Comparison of ENCODE assay signal across 8 cellular contexts in the genomic region with DNA sequence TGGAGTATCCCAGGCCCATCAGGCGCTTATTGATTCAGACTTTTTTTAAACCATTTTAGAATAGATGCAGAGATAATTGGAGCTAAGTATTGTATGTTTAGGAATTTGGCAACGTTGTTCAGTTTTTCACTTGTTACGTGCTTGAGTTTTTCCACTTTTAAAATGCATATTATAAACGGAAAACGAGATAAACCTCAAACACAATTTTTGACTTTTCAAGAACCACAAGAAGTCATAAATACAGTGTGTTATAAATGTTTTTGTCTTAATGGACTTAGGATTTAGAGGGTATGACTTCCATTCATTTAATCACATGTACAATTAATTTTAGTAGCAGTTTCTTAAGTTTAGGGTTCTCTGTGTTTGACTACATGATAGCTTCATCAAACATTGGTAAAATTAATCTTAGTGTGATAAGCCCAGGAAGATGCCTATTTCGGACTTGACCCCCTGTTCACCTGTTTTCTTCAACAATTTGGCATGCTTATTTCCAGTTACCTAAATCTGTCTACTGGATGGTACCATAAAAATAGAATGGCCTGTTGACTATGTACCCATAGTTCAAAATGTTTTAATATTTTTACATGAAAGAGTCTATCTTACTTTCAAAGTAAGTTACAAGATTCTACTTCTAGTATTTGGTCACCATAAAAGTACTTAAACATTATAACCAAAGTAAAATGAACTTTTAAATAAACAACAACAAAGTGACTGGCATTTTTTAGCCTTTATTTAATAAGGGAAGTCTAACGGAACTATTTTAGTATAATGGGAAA. TPM values are rescaled to one million over a fixed set of nuclear protein-coding genes. Genes with fewer than 3 reads are reported as not detected.
DNase-seq lines count a peak whose midpoint lies in the region; ATAC-seq, FAIRE-seq and TF ChIP-seq lines count a peak whose summit lies in the region.

No MANE protein-coding gene starts in this region.

- H3K9me3 Mint-ChIP-seq in stimulated activated naive B cell treated with anti-CD40 and anti-IgM and Interleukin-4, amounts not matched to agents 10 μg/mL and 1 μg/mL and 100 μg/mL, for 72 hours, result no peaks in the 10 kb centered on the region

- DNase-seq in SK-N-SH (no peak), adipocyte (ENCODE audit: low read depth) (no peak), occipital lobe (lab: John Stamatoyannopoulos, UW) (no peak), HuH-7.5 (ENCODE audit: low spot score) (no peak), superior temporal gyrus (ENCODE audit: extremely low spot score) (no peak)
- no peak for DNase-seq in stimulated activated naive B cell treated with anti-CD40 and anti-IgM and Interleukin-4, amounts not matched to agents 10 μg/mL and 1 μg/mL and 100 μg/mL, for 72 hours

- peaks cover 14% of the 10 kb centered on the region in 2 donors for H3K4me1 Mint-ChIP-seq in stimulated activated naive B cell treated with anti-CD40 and anti-IgM and Interleukin-4, amounts not matched to agents 10 μg/mL and 1 μg/mL and 100 μg/mL, for 72 hours

- peaks cover 24 to 29% of the 10 kb centered on the region in 2 donors for H3K27me3 Mint-ChIP-seq in stimulated activated naive B cell treated with anti-CD40 and anti-IgM and Interleukin-4, amounts not matched to agents 10 μg/mL and 1 μg/mL and 100 μg/mL, for 72 hours

- H3F3A ChIP-seq in SK-N-SH (replicated peaks; ENCODE audit: insufficient read depth), result peaks cover 12% of the 10 kb centered on the region

- no peaks in the 10 kb centered on the region for H4K20me1 ChIP-seq in SK-N-SH (ENCODE audit: insufficient read depth)

- CTCF ChIA-PET in SK-N-SH (lab: Yijun Ruan, JAX), result interaction anchor here (1.1 to 1.2 kb wide), 3 partner anchors 8 to 155 kb away, joined by 3 to 4 read pairs (median 4); no protein-coding TSS in a partner anchor

- no peak for TF ChIP-seq EP300 in SK-N-SH (IDR thresholded peaks at IDR 0.05; ENCODE audit: borderline replicate concordance in 1 of 2, low read depth in 1 of 2, low read length in 1 of 2)

- peak overlapping the region; percentile 75 to 78 for H3K4me3 ChIP-seq in SK-N-SH (ENCODE audit: low read depth in 2 of 2, low read length in 1 of 2)
- peak overlapping the region; percentile 90 for H3K4me3 ChIP-seq in adipocyte (ENCODE audit: low read length)

- H3K9me2 ChIP-seq in SK-N-SH, result no peaks in the 10 kb centered on the region

- peaks cover 58% of the 10 kb centered on the region for H3K79me2 ChIP-seq in SK-N-SH (ENCODE audit: insufficient read depth)

- peak; percentile 51 for FAIRE-seq in islet of Langerhans (lab: Jason Lieb, UNC)

- H3K36me3 Mint-ChIP-seq in stimulated activated naive B cell treated with anti-CD40 and anti-IgM and Interleukin-4, amounts not matched to agents 10 μg/mL and 1 μg/mL and 100 μg/mL, for 72 hours, result peaks cover 10 to 20% of the 10 kb centered on the region in 2 donors

- no peak for ATAC-seq in SK-N-SH treated with all-trans-retinoic acid at 6 μM for 48 hours
- no peak for ATAC-seq in stimulated activated naive B cell treated with anti-CD40 and anti-IgM and Interleukin-4, amounts not matched to agents 10 μg/mL and 1 μg/mL and 100 μg/mL, for 72 hours (replicated peaks)

- no peaks in the 10 kb centered on the region for H3K9me3 ChIP-seq in SK-N-SH
- H3K9me3 ChIP-seq in adipocyte (ENCODE audit: control insufficient read depth, low read length), result no peaks in the 10 kb centered on the region

- WGBS in SK-N-SH (ENCODE audit: low lambda C conversion rate), result 70% methylated on average over 7 of the region's 7 CpGs

- POLR2A ChIA-PET in SK-N-SH (lab: Yijun Ruan, JAX), result interaction anchor here (1.4 kb wide), 1 partner anchor 37 kb away, joined by 6 read pairs; no protein-coding TSS in a partner anchor

- no peak for TF ChIP-seq RAD21 in SK-N-SH (IDR thresholded peaks at IDR 0.05; ENCODE audit: low read length)

- H3K4me3 Mint-ChIP-seq in stimulated activated naive B cell treated with anti-CD40 and anti-IgM and Interleukin-4, amounts not matched to agents 10 μg/mL and 1 μg/mL and 100 μg/mL, for 72 hours, result peak overlapping the region; percentile 87 to 89

- H3K4me1 ChIP-seq in SK-N-SH (ENCODE audit: control insufficient read depth in 1 of 2, insufficient read depth in 2 of 2, low read depth in 1 of 2, low read length in 1 of 2) (peaks cover 9 to 12% of the 10 kb centered on the region in 2 experiments; a peak in 3 of 4 replicates), adipocyte (ENCODE audit: control insufficient read depth, insufficient read depth, low read length) (peaks cover 25% of the 10 kb centered on the region)

- TF ChIP-seq CTCF in SK-N-SH (IDR thresholded peaks at IDR 0.05), result no peak

- H3K27ac ChIP-seq in SK-N-SH (ENCODE audit: low read depth in 2 of 2, low read length in 1 of 2), result peak overlapping the region in 1 of 2 experiments; percentile 83; a peak in 3 of 4 replicates

- peak overlapping the region; percentile 87 for H3K9ac ChIP-seq in SK-N-SH
- H3K9ac ChIP-seq in adipocyte (ENCODE audit: low read length), result peak overlapping the region; percentile 88

- H2AFZ ChIP-seq in SK-N-SH (ENCODE audit: low read depth), result peak overlapping the region; percentile 87; the same call in 1 of the 2 replicates

- no peaks in the 10 kb centered on the region for H3K36me3 ChIP-seq in SK-N-SH (replicated peaks in 1 of 2; ENCODE audit: control insufficient read depth in 1 of 2, insufficient read depth in 2 of 2, low read length in 1 of 2)
- no peaks in the 10 kb centered on the region for H3K36me3 ChIP-seq in adipocyte (ENCODE audit: control insufficient read depth, insufficient read depth, low read length, severe bottlenecking)

- H3K27me3 ChIP-seq in SK-N-SH (ENCODE audit: insufficient read depth) (no peaks in the 10 kb centered on the region), adipocyte (replicated peaks; ENCODE audit: control insufficient read depth, insufficient read depth, low read length) (no peaks in the 10 kb centered on the region)

- H3K27ac Mint-ChIP-seq in stimulated activated naive B cell treated with anti-CD40 and anti-IgM and Interleukin-4, amounts not matched to agents 10 μg/mL and 1 μg/mL and 100 μg/mL, for 72 hours, result peak overlapping the region; percentile 93

- peak overlapping the region; percentile 78 for H3K4me2 ChIP-seq in SK-N-SH

TF ChIP-seq in SK-N-SH, 30 proteins besides CTCF, POLR2A, EP300 and RAD21 (continues in another document):
- TF ChIP-seq SMC3 (IDR thresholded peaks at IDR 0.05; ENCODE audit: low read depth, low read length) (no peak), RCOR1 (IDR thresholded peaks at IDR 0.05; ENCODE audit: low read length) (no peak), GATA2 (CRISPR knock-in tag; IDR thresholded peaks at IDR 0.05) (no peak; the same call in 1 of the 2 replicates), FOSL2 (IDR thresholded peaks at IDR 0.05; ENCODE audit: borderline replicate concordance, low read depth) (no peak), YY1 (IDR thresholded peaks at IDR 0.05; ENCODE audit: low read depth) (no peak), RXRA (IDR thresholded peaks at IDR 0.05; ENCODE audit: borderline replicate concordance, low read depth) (no peak), ELF1 (IDR thresholded peaks at IDR 0.05) (no peak), MXI1 (IDR thresholded peaks at IDR 0.05; ENCODE audit: low read depth, low read length) (no peak), FOXJ3 (CRISPR knock-in tag; IDR thresholded peaks at IDR 0.05) (no peak)
- TF ChIP-seq, protein P1, sequence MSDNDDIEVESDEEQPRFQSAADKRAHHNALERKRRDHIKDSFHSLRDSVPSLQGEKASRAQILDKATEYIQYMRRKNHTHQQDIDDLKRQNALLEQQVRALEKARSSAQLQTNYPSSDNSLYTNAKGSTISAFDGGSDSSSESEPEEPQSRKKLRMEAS (IDR thresholded peaks at IDR 0.05; ENCODE audit: low read depth), result no peak

TF ChIP-seq in SK-N-SH treated with all-trans-retinoic acid at 6 μM for 48 hours, 23 proteins besides CTCF, POLR2A, EP300 and RAD21 (continues in another document):
- TF ChIP-seq GLIS3 (CRISPR knock-in tag; IDR thresholded peaks at IDR 0.05), result no peak
- no peak for TF ChIP-seq ZNF565 (CRISPR knock-in tag; conservative IDR thresholded peaks at IDR 0.05; ENCODE audit: low read depth)
- TF ChIP-seq, protein P2, sequence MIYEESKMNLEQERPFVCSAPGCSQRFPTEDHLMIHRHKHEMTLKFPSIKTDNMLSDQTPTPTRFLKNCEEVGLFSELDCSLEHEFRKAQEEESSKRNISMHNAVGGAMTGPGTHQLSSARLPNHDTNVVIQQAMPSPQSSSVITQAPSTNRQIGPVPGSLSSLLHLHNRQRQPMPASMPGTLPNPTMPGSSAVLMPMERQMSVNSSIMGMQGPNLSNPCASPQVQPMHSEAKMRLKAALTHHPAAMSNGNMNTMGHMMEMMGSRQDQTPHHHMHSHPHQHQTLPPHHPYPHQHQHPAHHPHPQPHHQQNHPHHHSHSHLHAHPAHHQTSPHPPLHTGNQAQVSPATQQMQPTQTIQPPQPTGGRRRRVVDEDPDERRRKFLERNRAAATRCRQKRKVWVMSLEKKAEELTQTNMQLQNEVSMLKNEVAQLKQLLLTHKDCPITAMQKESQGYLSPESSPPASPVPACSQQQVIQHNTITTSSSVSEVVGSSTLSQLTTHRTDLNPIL (CRISPR knock-in tag; IDR thresholded peaks at IDR 0.05; ENCODE audit: low read depth), result no peak
- TF ChIP-seq ARNTL (CRISPR knock-in tag; IDR thresholded peaks at IDR 0.05; ENCODE audit: borderline replicate concordance, low read depth), result no peak
- TF ChIP-seq ZNF70 (CRISPR knock-in tag; IDR thresholded peaks at IDR 0.05), result no peak
- TF ChIP-seq SNAI2 (CRISPR knock-in tag; IDR thresholded peaks at IDR 0.05), result no peak
- no peak for TF ChIP-seq ESRRG (CRISPR knock-in tag; IDR thresholded peaks at IDR 0.05)
- no peak for TF ChIP-seq ISL1 (CRISPR knock-in tag; IDR thresholded peaks at IDR 0.05)
- TF ChIP-seq, protein P3, sequence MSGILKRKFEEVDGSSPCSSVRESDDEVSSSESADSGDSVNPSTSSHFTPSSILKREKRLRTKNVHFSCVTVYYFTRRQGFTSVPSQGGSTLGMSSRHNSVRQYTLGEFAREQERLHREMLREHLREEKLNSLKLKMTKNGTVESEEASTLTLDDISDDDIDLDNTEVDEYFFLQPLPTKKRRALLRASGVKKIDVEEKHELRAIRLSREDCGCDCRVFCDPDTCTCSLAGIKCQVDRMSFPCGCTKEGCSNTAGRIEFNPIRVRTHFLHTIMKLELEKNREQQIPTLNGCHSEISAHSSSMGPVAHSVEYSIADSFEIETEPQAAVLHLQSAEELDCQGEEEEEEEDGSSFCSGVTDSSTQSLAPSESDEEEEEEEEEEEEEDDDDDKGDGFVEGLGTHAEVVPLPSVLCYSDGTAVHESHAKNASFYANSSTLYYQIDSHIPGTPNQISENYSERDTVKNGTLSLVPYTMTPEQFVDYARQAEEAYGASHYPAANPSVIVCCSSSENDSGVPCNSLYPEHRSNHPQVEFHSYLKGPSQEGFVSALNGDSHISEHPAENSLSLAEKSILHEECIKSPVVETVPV (CRISPR knock-in tag; IDR thresholded peaks at IDR 0.05), result no peak
- TF ChIP-seq RARB (CRISPR knock-in tag; IDR thresholded peaks at IDR 0.05), result no peak
- no peak for TF ChIP-seq ZFP30 (CRISPR knock-in tag; IDR thresholded peaks at IDR 0.05)
- TF ChIP-seq CSDC2 (CRISPR knock-in tag; IDR thresholded peaks at IDR 0.05), result no peak
- TF ChIP-seq OSR1 (CRISPR knock-in tag; IDR thresholded peaks at IDR 0.05), result no peak
- no peak for TF ChIP-seq ZNF8 (CRISPR knock-in tag; IDR thresholded peaks at IDR 0.05)

RNA-seq across cellular contexts. Expression of gene ZC3H12C, which starts 1.3 kb away (rescaled TPM):
- 2.8 and 3.9 TPM in 2 replicates for polyA plus RNA-seq in SK-N-SH (2012; rRNA removed)
- polyA plus RNA-seq in SK-N-SH (2012; cell fraction: cytosol; rRNA removed), result 2.6 and 3.0 TPM in 2 replicates
- polyA plus RNA-seq in SK-N-SH (2012; cell fraction: nucleus; rRNA removed), result 3.9 and 5.8 TPM in 2 replicates
- 32.0 TPM for total RNA-seq in occipital lobe
